In the genomic region with DNA sequence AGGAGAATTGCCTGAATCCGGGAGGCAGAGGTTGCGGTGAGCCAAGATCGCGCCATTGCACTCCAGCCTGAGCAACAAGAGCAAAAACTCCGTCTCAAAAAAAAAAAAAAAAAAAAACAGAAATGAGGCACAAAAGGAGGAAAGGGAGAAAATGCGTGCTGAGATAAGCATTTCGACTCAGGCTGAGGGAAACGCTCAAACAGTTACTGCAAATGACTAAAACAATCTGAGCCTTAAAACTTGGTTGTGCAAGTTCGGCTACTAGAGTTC, we compare ENCODE assay signal across 7 cellular contexts. TPM values are rescaled to one million over a fixed set of nuclear protein-coding genes. Genes with fewer than 3 reads are reported as not detected.
A peak's percentile ranks its signal among the peaks of the same experiment; 100 is the strongest.
DNase-seq lines count a peak whose midpoint lies in the region; ATAC-seq, FAIRE-seq and TF ChIP-seq lines count a peak whose summit lies in the region.
"Not testable (repeated sequence)": the region's sequence is repeated elsewhere in the genome, so short reads cannot be mapped to it uniquely, and the experiment has no call there.

No MANE protein-coding gene starts in this region.

- not testable (repeated sequence) for H3K27me3 Mint-ChIP-seq in T-helper 1 cell treated with Interleukin-12 subunit alpha and Interleukin-12 subunit beta and Interleukin-4 antibody, amounts not matched to agents 30 μg/mL and 1 μg/mL, for 36 hours (ENCODE audit: low read depth); astrocyte (ENCODE audit: low read depth, unreplicated experiment)

- H3K18ac ChIP-seq in IMR-90 (ENCODE audit: low read depth, low read length) = peak overlapping the region; percentile 88

- H2BK20ac ChIP-seq in IMR-90 (ENCODE audit: low read depth, low read length) = not testable (repeated sequence)

- H3K27me3 ChIP-seq in IMR-90 (ENCODE audit: control insufficient read depth, insufficient read depth, low read length); astrocyte (ENCODE audit: insufficient read depth, low read length); fibroblast of lung (ENCODE audit: control insufficient read depth, insufficient read depth, low read length); lower lobe of right lung (ENCODE audit: low read depth): not testable (repeated sequence)

- peak overlapping the region; percentile 79 for H3K56ac ChIP-seq in IMR-90 (ENCODE audit: extremely low read depth, insufficient read depth, low read length)

- H4K91ac ChIP-seq in IMR-90 (ENCODE audit: insufficient read depth, low read depth, low read length) = peak overlapping the region; percentile 59

- H4K8ac ChIP-seq in IMR-90 (ENCODE audit: low read depth in 2 of 2, low read length in 2 of 2) = peak overlapping the region; percentile 75 to 87

- intact Hi-C loops in IMR-90 (cut with micrococcal nuclease) = loop anchor here (1.0 kb wide), 1 partner anchor 66 kb away; no protein-coding TSS in a partner anchor
- intact Hi-C loops in lower lobe of right lung (cut with DNase I) = not testable (repeated sequence)

- H3K36me3 ChIP-seq in IMR-90 (ENCODE audit: control insufficient read depth, insufficient read depth, low read length); astrocyte (ENCODE audit: insufficient read depth, low read length); fibroblast of lung (ENCODE audit: control insufficient read depth, insufficient read depth, low read length); lower lobe of right lung: not testable (repeated sequence)

- FAIRE-seq in astrocyte (lab: Jason Lieb, UNC) = not testable (repeated sequence)

- TF ChIP-seq POLR2A in IMR-90 (IDR thresholded peaks at IDR 0.05; ENCODE audit: low read depth, low read length) = not testable (repeated sequence)

- not testable (repeated sequence) for TF ChIP-seq CTCF in IMR-90 (conservative IDR thresholded peaks at IDR 0.05; ENCODE audit: low read depth, low read length); astrocyte (IDR thresholded peaks at IDR 0.05; ENCODE audit: insufficient read depth, low read depth, low read length); fibroblast of lung (conservative IDR thresholded peaks at IDR 0.05 in 1 of 2, IDR thresholded peaks at IDR 0.05 in 1 of 2; ENCODE audit: low read depth in 1 of 2, low read length in 2 of 2); lower lobe of right lung (IDR thresholded peaks at IDR 0.05); retinal pigment epithelial cell (conservative IDR thresholded peaks at IDR 0.05; ENCODE audit: low read depth, low read length)

- not testable (repeated sequence) for BruUV-seq in IMR-90 (replicated peaks; lab: Mats Ljungman, UMichigan)

- H3K4ac ChIP-seq in IMR-90 (ENCODE audit: low read depth, low read length) = peak overlapping the region; percentile 87

- H3K4me2 ChIP-seq in IMR-90 (ENCODE audit: low read depth, low read length) = peak overlapping the region; percentile 99
- H3K4me2 ChIP-seq in astrocyte (ENCODE audit: low read length) = peak overlapping the region; percentile 87
- H3K4me2 ChIP-seq in fibroblast of lung (ENCODE audit: extremely low read depth, insufficient read depth, low read length) = peak overlapping the region; percentile 96

- H3K79me1 ChIP-seq in IMR-90 (ENCODE audit: low read depth in 1 of 2, low read length in 2 of 2) = peaks cover 23 to 45% of the 10 kb centered on the region in 2 experiments

- H3K79me2 ChIP-seq in astrocyte (ENCODE audit: insufficient read depth, low read length) = peaks cover 54% of the 10 kb centered on the region
- peaks cover 47% of the 10 kb centered on the region for H3K79me2 ChIP-seq in fibroblast of lung (ENCODE audit: control insufficient read depth, insufficient read depth, low read length)

- peaks cover 31% of the 10 kb centered on the region for H3K4me1 Mint-ChIP-seq in T-helper 1 cell treated with Interleukin-12 subunit alpha and Interleukin-12 subunit beta and Interleukin-4 antibody, amounts not matched to agents 30 μg/mL and 1 μg/mL, for 36 hours (ENCODE audit: low read depth)
- H3K4me1 Mint-ChIP-seq in astrocyte (ENCODE audit: low read depth, unreplicated experiment) = peaks cover 15% of the 10 kb centered on the region

- peak overlapping the region; percentile 79 for H3K14ac ChIP-seq in IMR-90 (replicated peaks; ENCODE audit: low read depth, low read length)

- peak overlapping the region; percentile 91 for H3K4me3 Mint-ChIP-seq in T-helper 1 cell treated with Interleukin-12 subunit alpha and Interleukin-12 subunit beta and Interleukin-4 antibody, amounts not matched to agents 30 μg/mL and 1 μg/mL, for 36 hours
- H3K4me3 Mint-ChIP-seq in astrocyte (ENCODE audit: unreplicated experiment) = peak overlapping the region; percentile 91

- no CpG with 5 or more reads among the region's 9 CpGs for WGBS in IMR-90 (ENCODE audit: extremely low coverage in 2 of 2, insufficient read length in 1 of 2), 2 experiments

- H2AK5ac ChIP-seq in IMR-90 (ENCODE audit: low read depth, low read length) = peak overlapping the region; percentile 71

- H3K9me3 ChIP-seq in IMR-90 (ENCODE audit: control insufficient read depth, insufficient read depth, low read length); astrocyte (ENCODE audit: insufficient read depth, low read depth, low read length); fibroblast of lung (ENCODE audit: control insufficient read depth, insufficient read depth, low read depth, low read length); lower lobe of right lung: not testable (repeated sequence)

- peak overlapping the region; percentile 5 for H2AK9ac ChIP-seq in IMR-90 (replicated peaks; ENCODE audit: low read depth, low read length, poor library complexity)

- DNase-seq in IMR-90; astrocyte (ENCODE audit: low read depth); fibroblast of lung (ENCODE audit: low read depth in 2 of 2); lower lobe of right lung; retinal pigment epithelial cell (ENCODE audit: low read depth): not testable (repeated sequence)

- dilution Hi-C loops in IMR-90 (cut with HindIII; ENCODE audit: low sequenced_read_pairs, unreplicated experiment) = not testable (repeated sequence)

- peak overlapping the region; percentile 18; the same call in 1 of the 3 replicates for H2BK15ac ChIP-seq in IMR-90 (ENCODE audit: low read depth, low read length)

- H3K4me1 ChIP-seq in IMR-90 (ENCODE audit: control insufficient read depth, insufficient read depth, low read length); astrocyte (ENCODE audit: insufficient read depth, low read length); fibroblast of lung (ENCODE audit: control insufficient read depth, extremely low read depth, insufficient read depth, low read length): not testable (repeated sequence)
- peaks cover 41% of the 10 kb centered on the region for H3K4me1 ChIP-seq in lower lobe of right lung

- not testable (repeated sequence) for H2BK120ac ChIP-seq in IMR-90 (ENCODE audit: low read depth, low read length)

- POLR2A ChIA-PET in IMR-90 (lab: Charles Lee; ENCODE audit: unreplicated experiment) = not testable (repeated sequence)

- peak overlapping the region; percentile 89 for H3K23ac ChIP-seq in IMR-90 (ENCODE audit: low read depth, low read length)

- H3K9ac ChIP-seq in IMR-90 (ENCODE audit: low read depth, low read length) = peak overlapping the region; percentile 76
- peak overlapping the region; percentile 97 for H3K9ac ChIP-seq in astrocyte (ENCODE audit: low read length)
- peak overlapping the region; percentile 94 for H3K9ac ChIP-seq in fibroblast of lung (ENCODE audit: insufficient read depth, low read length)

- H3K9me1 ChIP-seq in IMR-90 (ENCODE audit: insufficient read depth, low read length) = not testable (repeated sequence)

- peaks cover 18% of the 10 kb centered on the region; the same call in 1 of the 2 replicates for H4K20me1 ChIP-seq in IMR-90 (ENCODE audit: insufficient read depth, low read length)
- peaks cover 37% of the 10 kb centered on the region for H4K20me1 ChIP-seq in astrocyte (ENCODE audit: insufficient read depth, low read length)
- H4K20me1 ChIP-seq in fibroblast of lung (ENCODE audit: control insufficient read depth, extremely low read depth, insufficient read depth, low read length) = not testable (repeated sequence)

- H3K27ac ChIP-seq in IMR-90 (ENCODE audit: insufficient read depth, low read length) = peak overlapping the region; percentile 81
- peak overlapping the region; percentile 97 for H3K27ac ChIP-seq in astrocyte (ENCODE audit: low read depth, low read length)
- peak overlapping the region; percentile 92 for H3K27ac ChIP-seq in fibroblast of lung (ENCODE audit: insufficient read depth, low read length)
- peak overlapping the region; percentile 99 for H3K27ac ChIP-seq in lower lobe of right lung

- H3K27ac Mint-ChIP-seq in T-helper 1 cell treated with Interleukin-12 subunit alpha and Interleukin-12 subunit beta and Interleukin-4 antibody, amounts not matched to agents 30 μg/mL and 1 μg/mL, for 36 hours = peak overlapping the region; percentile 92
- H3K27ac Mint-ChIP-seq in astrocyte (ENCODE audit: unreplicated experiment) = peak overlapping the region; percentile 77

- in situ Hi-C loops in IMR-90 (cut with MboI; ENCODE audit: low sequenced_read_pairs) = not testable (repeated sequence)

- H2AFZ ChIP-seq in IMR-90 (replicated peaks; ENCODE audit: low read length, poor library complexity) = peak overlapping the region; percentile 88
- peak overlapping the region; percentile 92 for H2AFZ ChIP-seq in astrocyte (ENCODE audit: low read depth, low read length)
- H2AFZ ChIP-seq in fibroblast of lung (ENCODE audit: low read length) = peak overlapping the region; percentile 31

- H4K5ac ChIP-seq in IMR-90 (ENCODE audit: low read depth, low read length) = peak overlapping the region; percentile 90

- not testable (repeated sequence) for TF ChIP-seq RAD21 in IMR-90 (IDR thresholded peaks at IDR 0.05; ENCODE audit: low read length)

- CTCF ChIA-PET in IMR-90 (lab: Yijun Ruan, JAX) = not testable (repeated sequence)

- not testable (repeated sequence) for H3K9me3 Mint-ChIP-seq in T-helper 1 cell treated with Interleukin-12 subunit alpha and Interleukin-12 subunit beta and Interleukin-4 antibody, amounts not matched to agents 30 μg/mL and 1 μg/mL, for 36 hours; astrocyte (ENCODE audit: unreplicated experiment)

- H2BK5ac ChIP-seq in IMR-90 (ENCODE audit: low read depth, low read length, poor library complexity, severe bottlenecking) = peak overlapping the region; percentile 79

- peak overlapping the region; percentile 77 for H3K4me3 ChIP-seq in IMR-90 (ENCODE audit: insufficient read depth, low read depth, low read length)
- peak overlapping the region; percentile 76 for H3K4me3 ChIP-seq in astrocyte (ENCODE audit: insufficient read depth, low read depth, low read length)
- H3K4me3 ChIP-seq in fibroblast of lung (replicated peaks in 1 of 4; ENCODE audit: control extremely low read depth in 1 of 4, insufficient read depth in 1 of 4, low read depth in 3 of 4, low read length in 4 of 4) = peak overlapping the region; percentile 65 to 88 (median 82)
- peak overlapping the region; percentile 91 for H3K4me3 ChIP-seq in lower lobe of right lung
- peak overlapping the region; percentile 66 for H3K4me3 ChIP-seq in retinal pigment epithelial cell (ENCODE audit: low read length)

- peaks cover 16% of the 10 kb centered on the region for H3K36me3 Mint-ChIP-seq in T-helper 1 cell treated with Interleukin-12 subunit alpha and Interleukin-12 subunit beta and Interleukin-4 antibody, amounts not matched to agents 30 μg/mL and 1 μg/mL, for 36 hours (ENCODE audit: low read depth)
- not testable (repeated sequence) for H3K36me3 Mint-ChIP-seq in astrocyte (ENCODE audit: low read depth, unreplicated experiment)

- ATAC-seq in GM18907 (IDR thresholded peaks at IDR 0.05; ENCODE audit: unreplicated experiment) = peak; percentile 22
- peak; percentile 8 for ATAC-seq in IMR-90 (ENCODE audit: low read depth)
- ATAC-seq in lower lobe of right lung = peak in 1 of 2 donors; percentile 4

RNA-seq across cellular contexts. Expression of a gene that starts 0.8 kb away (rescaled TPM):
- total RNA-seq in IMR-90 (2012; rRNA removed) (9.0 and 10.3 TPM in 2 replicates), astrocyte (6.6 and 10.6 TPM in 2 replicates), fibroblast of lung (13.4 and 14.1 TPM in 2 replicates), lower lobe of right lung (22.3 TPM)
- polyA plus RNA-seq in IMR-90 (2012; rRNA removed) (3.5 and 3.8 TPM in 2 replicates), fibroblast of lung (11.2 and 11.4 TPM in 2 replicates)
- 0.64 and 1.2 TPM in 2 replicates for polyA plus RNA-seq in IMR-90 (2012; cell fraction: cytosol; rRNA removed)
- polyA plus RNA-seq in IMR-90 (2012; cell fraction: nucleus; rRNA removed; ENCODE audit: low replicate concordance) = 1.3 and 7.0 TPM in 2 replicates
- polyA plus RNA-seq in fibroblast of lung (2012) = 7.1 and 7.8 TPM in 2 replicates
- 3.3 and 5.9 TPM in 2 replicates for polyA minus RNA-seq in fibroblast of lung (ENCODE audit: low replicate concordance)

Comparison
In these comparisons a context has a peak if more than half of its experiments do, and no peak if none do; other contexts are left out.
1. H2AFZ ChIP-seq: peak in every context shown above with its lines; median percentile 92 in astrocyte; 88 in IMR-90; 31 in fibroblast of lung.